Comparison of ENCODE assay signal across 9 cellular contexts in genomic region chr11:75867778-75868374, GRCh38. TPM values are rescaled to one million over a fixed set of nuclear protein-coding genes. Genes with fewer than 3 reads are reported as not detected.
DNase-seq lines count a peak whose midpoint lies in the region; FAIRE-seq and TF ChIP-seq lines count a peak whose summit lies in the region.
"Had no signal": no experiment of that assay in that cellular context is flagged by ENCODE, and none has a peak within 500 bp of the region (broad histone marks: within the 10 kb centered on the region; RNA-seq: fewer than 3 reads in every experiment).

No MANE protein-coding gene starts in this region.

- TF ChIP-seq CTCF in mammary epithelial cell (conservative IDR thresholded peaks at IDR 0.05 in 1 of 2, IDR thresholded peaks at IDR 0.05 in 1 of 2; ENCODE audit: extremely low read depth in 1 of 2, insufficient read depth in 1 of 2, low read depth in 1 of 2, low read length in 2 of 2): peak; percentile 67 to 72
- TF ChIP-seq CTCF in kidney (IDR thresholded peaks at IDR 0.05; ENCODE audit: borderline replicate concordance, extremely low read depth, insufficient read depth): peak; percentile 69

- DNase-seq in NCI-H1436 (lab: John Stamatoyannopoulos, UW) (peak; percentile 34), NCI-H1436 treated with DMSO at 0.1 percent for 48 hours (lab: John Stamatoyannopoulos, UW) (no peak), HuH-7.5 (ENCODE audit: low spot score) (peak; percentile 23), SK-N-DZ (ENCODE audit: low spot score) (peak; percentile 52), mammary epithelial cell (peak; percentile 11), kidney (no peak), posterior vena cava (ENCODE audit: low spot score) (no peak)
- peak; percentile 8 to 11 for DNase-seq in stimulated activated CD4-positive, alpha-beta T cell treated with anti-CD3 and anti-CD28 coated beads, Interleukin-4, amount 100 ng/mL, for 4 hours

- no peak overlapping the region for H2AFZ ChIP-seq in mammary epithelial cell (ENCODE audit: low read depth, low read length)

- no peaks in the 10 kb centered on the region for H3K27me3 ChIP-seq in mammary epithelial cell (ENCODE audit: insufficient read depth, low read length)

- H3K27ac ChIP-seq in mammary epithelial cell (ENCODE audit: insufficient read depth, low read depth, low read length) (no peak overlapping the region), kidney (ENCODE audit: low read depth in 2 of 2, low read length in 2 of 2) (no peak overlapping the region)
- H3K27ac ChIP-seq: epithelial cell of prostate had no signal

- WGBS in mammary epithelial cell (ENCODE audit: low coverage, missing lambda C conversion rate): 31% methylated on average over 6 of the region's 6 CpGs

- BruUV-seq in mammary epithelial cell (replicated peaks; lab: Mats Ljungman, UMichigan): no TSS peak

- peaks cover 5% of the 10 kb centered on the region for H3K79me2 ChIP-seq in mammary epithelial cell (ENCODE audit: insufficient read depth, low read length)

- H3K9me3 ChIP-seq in mammary epithelial cell (replicated peaks; ENCODE audit: insufficient read depth, low read length) (no peaks in the 10 kb centered on the region), kidney (ENCODE audit: control insufficient read depth in 1 of 2, low read length in 2 of 2) (no peaks in the 10 kb centered on the region)

- H3K4me3 ChIP-seq in mammary epithelial cell (replicated peaks in 1 of 3; ENCODE audit: insufficient read depth in 1 of 3, low read depth in 2 of 3, low read length in 3 of 3) (no peak overlapping the region), kidney (ENCODE audit: low read length in 2 of 2) (no peak overlapping the region)

- H4K20me1 ChIP-seq in mammary epithelial cell (ENCODE audit: insufficient read depth, low read length): no peaks in the 10 kb centered on the region

- no peaks in the 10 kb centered on the region for H3K4me1 ChIP-seq in mammary epithelial cell (ENCODE audit: insufficient read depth, low read length)
- H3K4me1 ChIP-seq in kidney (ENCODE audit: control insufficient read depth in 1 of 2, insufficient read depth in 1 of 2, low read depth in 1 of 2, low read length in 2 of 2): peaks cover 4 to 6% of the 10 kb centered on the region in 2 donors

- FAIRE-seq in kidney (lab: Jason Lieb, UNC): peak; percentile 97

- CTCF ChIA-PET in mammary epithelial cell (lab: Charles Lee; ENCODE audit: low non-redundant PET): no interaction called here

- H3K36me3 ChIP-seq in mammary epithelial cell (ENCODE audit: insufficient read depth, low read length) (no peaks in the 10 kb centered on the region), kidney (ENCODE audit: control insufficient read depth in 1 of 2, insufficient read depth in 2 of 2, low read length in 2 of 2) (no peaks in the 10 kb centered on the region)

- dilution Hi-C loops in mammary epithelial cell (cut with HindIII; ENCODE audit: low sequenced_read_pairs): no loop called here

- in situ Hi-C loops in mammary epithelial cell (cut with MboI; ENCODE audit: low sequenced_read_pairs in 2 of 2): loop anchor here (5.0 to 25.0 kb wide), 3 partner anchors 53 to 156 kb away; partner anchors contain the start of genes MOGAT2 (in 1 of the 2) and UVRAG (in 1 of the 2)

- no peak overlapping the region for H3K9ac ChIP-seq in mammary epithelial cell (ENCODE audit: insufficient read depth, low read length)
- no peak overlapping the region for H3K9ac ChIP-seq in kidney (ENCODE audit: low read length in 2 of 2)

- no peak overlapping the region for H3K4me2 ChIP-seq in mammary epithelial cell (ENCODE audit: insufficient read depth, low read depth, low read length)

- intact Hi-C loops in mammary epithelial cell (cut with micrococcal nuclease) (loop anchor here (1.0 to 5.0 kb wide), 4 partner anchors 65 to 321 kb away; no protein-coding TSS in a partner anchor), kidney (cut with DNase I) (no loop called here), posterior vena cava (cut with DNase I) (loop anchor here in 1 of 2 donors (5.0 kb wide), 1 partner anchor 66 kb away; no protein-coding TSS in a partner anchor)

RNA-seq across cellular contexts. Expression of gene UVRAG, which starts 52.9 kb away (rescaled TPM):
- 11.2 and 13.1 TPM in 2 replicates for polyA plus RNA-seq in SK-N-DZ (2014; cell fraction: cytosol; rRNA removed)
- 10.2 and 10.5 TPM in 2 replicates for polyA plus RNA-seq in SK-N-DZ (2014; cell fraction: nucleus; rRNA removed)
- 10 to 100 TPM; 17.5 to 20.4 TPM for total RNA-seq in mammary epithelial cell
- polyA plus RNA-seq in mammary epithelial cell: 6.9 TPM
- 18.1 TPM for polyA minus RNA-seq in mammary epithelial cell
- 27.9 TPM for total RNA-seq in kidney
- 7.2 TPM for polyA plus RNA-seq in kidney (ENCODE audit: insufficient read depth, low read depth, low replicate concordance)
- 10 to 100 TPM; 27.0 to 27.8 TPM for total RNA-seq in posterior vena cava

Comparison
In these comparisons a context has a peak if more than half of its experiments do, and no peak if none do; other contexts are left out.
1. DNase-seq: peak in NCI-H1436 (single experiment), HuH-7.5 (single experiment), SK-N-DZ (single experiment), mammary epithelial cell (single experiment) and stimulated activated CD4-positive, alpha-beta T cell treated with anti-CD3 and anti-CD28 coated beads, Interleukin-4, amount 100 ng/mL, for 4 hours (2 of 2); none in NCI-H1436 treated with DMSO at 0.1 percent for 48 hours (single experiment), kidney (single experiment) and posterior vena cava (single experiment).